Comparison of ENCODE assay signal across 26 cellular contexts in genomic region chr2:23019476-23019875, GRCh38.
"Had no signal": no experiment of that assay in that cellular context is flagged by ENCODE, and none has a peak within 500 bp of the region (broad histone marks: within the 10 kb centered on the region; RNA-seq: fewer than 3 reads in every experiment).

No MANE protein-coding gene starts in this region.

- H3K36me3 Mint-ChIP-seq: activated naive CD4-positive, alpha-beta T cell treated with anti-CD3 and anti-CD28 coated beads, Interleukin-2, amount 50 U/mL, for 72 hours; T-cell had no signal

- H3K27ac ChIP-seq: ascending aorta, body of pancreas, PC-9, WERI-Rb-1 had no signal

- DNase-seq: activated CD4-positive, alpha-beta T cell treated with anti-CD3 and anti-CD28 coated beads for 4 hours; activated CD8-positive, alpha-beta memory T cell treated with anti-CD3 and anti-CD28 coated beads, Interleukin-2, amount 50 U/mL, for 4 hours; activated CD8-positive, alpha-beta T cell treated with anti-CD3 and anti-CD28 coated beads for 36 hours; activated effector memory CD4-positive, alpha-beta T cell treated with Interleukin-2 at 50 U/mL for 16 hours; activated naive CD4-positive, alpha-beta T cell treated with Interleukin-2 at 50 U/mL for 16 hours; activated naive CD8-positive, alpha-beta T cell treated with anti-CD3 and anti-CD28 coated beads, Interleukin-2, amount 50 U/mL, for 24 hours; amniotic stem cell; body of pancreas; central memory CD4-positive, alpha-beta T cell; Kasumi-1; KBM-7; NCI-H1092; NCI-H1930; NCI-H2171; NCI-H2227 treated with DMSO at 0.1 percent for 48 hours; NCI-H446 treated with DMSO at 0.1 percent for 48 hours; NCI-H526 treated with DMSO at 0.1 percent for 48 hours; SHP77 treated with DMSO at 0.1 percent for 48 hours; T-cell; WERI-Rb-1 had no signal

- H3K4me3 ChIP-seq: ascending aorta, body of pancreas, PC-9 had no signal

- H3K4me3 Mint-ChIP-seq: activated CD8-positive, alpha-beta T cell treated with anti-CD3 and anti-CD28 coated beads for 36 hours; activated naive CD8-positive, alpha-beta T cell treated with anti-CD3 and anti-CD28 coated beads, Interleukin-2, amount 50 U/mL, for 24 hours; activated T-helper 1 cell treated with anti-CD3 and anti-CD28 coated beads, Interleukin-12 subunit alpha, Interleukin-12 subunit beta, Interleukin-2, Interleukin-4 antibody, amounts not matched to agents 30 ng/mL and 10 ng/mL and 1 ng/mL, durations not matched to agents 14 hours and 24 hours and 36 hours; T-cell had no signal

- H3K27me3 ChIP-seq: ascending aorta, body of pancreas had no signal

- H3K4me1 Mint-ChIP-seq: activated naive CD8-positive, alpha-beta T cell treated with anti-CD3 and anti-CD28 coated beads, Interleukin-2, amount 50 U/mL, for 24 hours; T-cell had no signal

- H3K4me1 ChIP-seq: ascending aorta, body of pancreas had no signal

- H3K9me3 ChIP-seq: ascending aorta, body of pancreas had no signal

- FAIRE-seq: bronchial epithelial cell had no signal

- H3K27ac Mint-ChIP-seq: activated CD8-positive, alpha-beta T cell treated with anti-CD3 and anti-CD28 coated beads for 36 hours; activated naive CD8-positive, alpha-beta T cell treated with anti-CD3 and anti-CD28 coated beads, Interleukin-2, amount 50 U/mL, for 24 hours; activated T-helper 1 cell treated with anti-CD3 and anti-CD28 coated beads, Interleukin-12 subunit alpha, Interleukin-12 subunit beta, Interleukin-2, Interleukin-4 antibody, amounts not matched to agents 30 ng/mL and 10 ng/mL and 1 ng/mL, durations not matched to agents 14 hours and 24 hours and 36 hours; T-cell had no signal

- ATAC-seq: activated CD4-positive, CD25-positive, alpha-beta regulatory T cell treated with anti-CD3 and anti-CD28 coated beads, Interleukin-2, amount 50 U/mL, for 24 hours; activated CD8-positive, alpha-beta T cell treated with anti-CD3 and anti-CD28 coated beads for 36 hours; activated naive CD4-positive, alpha-beta T cell treated with anti-CD3 and anti-CD28 coated beads, Interleukin-2, amount 50 U/mL, for 72 hours; activated naive CD8-positive, alpha-beta T cell treated with anti-CD3 and anti-CD28 coated beads, Interleukin-2, amount 50 U/mL, for 24 hours; body of pancreas; T-cell had no signal

- H3K27me3 Mint-ChIP-seq: activated CD8-positive, alpha-beta T cell treated with anti-CD3 and anti-CD28 coated beads for 36 hours; activated naive CD8-positive, alpha-beta T cell treated with anti-CD3 and anti-CD28 coated beads, Interleukin-2, amount 50 U/mL, for 24 hours had no signal

- H3K36me3 ChIP-seq: ascending aorta, WERI-Rb-1 had no signal

- H3K9me3 Mint-ChIP-seq: activated CD8-positive, alpha-beta T cell treated with anti-CD3 and anti-CD28 coated beads for 36 hours; activated naive CD4-positive, alpha-beta T cell treated with anti-CD3 and anti-CD28 coated beads, Interleukin-2, amount 50 U/mL, for 72 hours; activated naive CD8-positive, alpha-beta T cell treated with anti-CD3 and anti-CD28 coated beads, Interleukin-2, amount 50 U/mL, for 24 hours; activated T-helper 1 cell treated with anti-CD3 and anti-CD28 coated beads, Interleukin-12 subunit alpha, Interleukin-12 subunit beta, Interleukin-2, Interleukin-4 antibody, amounts not matched to agents 30 ng/mL and 10 ng/mL and 1 ng/mL, durations not matched to agents 14 hours and 24 hours and 36 hours; T-cell had no signal

- H3K4me2 ChIP-seq: PC-9 had no signal

- H2AFZ ChIP-seq: PC-9 had no signal
